ENCODE assay signal across 1 cellular context in the genomic region with DNA sequence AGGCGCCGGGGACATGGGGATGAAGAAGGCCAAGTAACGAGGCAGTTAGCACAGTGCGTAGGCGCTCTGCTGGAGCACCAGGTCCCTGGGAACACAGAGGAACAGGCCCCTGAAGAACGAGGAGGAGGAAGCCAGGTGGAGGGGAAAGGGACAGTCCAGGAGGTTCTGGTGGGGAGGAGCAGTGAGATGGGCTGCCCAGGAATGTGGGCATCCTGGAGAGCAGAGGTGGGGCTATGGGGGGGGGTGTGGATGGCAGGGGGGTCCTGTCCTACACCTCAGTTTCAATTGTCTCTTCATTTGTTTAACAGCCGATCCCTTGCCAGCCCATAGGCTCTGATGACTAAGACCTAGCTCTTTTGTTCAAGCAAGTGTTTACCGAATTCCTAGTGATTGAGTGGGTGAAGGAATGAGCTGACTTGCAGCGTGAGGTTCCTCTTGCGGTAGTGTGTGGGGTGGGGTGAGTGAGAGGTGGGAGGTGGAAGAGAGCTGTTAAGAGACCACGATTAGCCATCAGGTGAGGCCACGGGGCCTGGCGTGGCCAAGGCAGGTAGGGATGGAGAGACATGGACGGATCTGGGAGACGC.
TF ChIP-seq lines count a peak whose summit lies in the region.

No MANE protein-coding gene starts in this region.

TF ChIP-seq in H1, 55 proteins besides CTCF, POLR2A, EP300 and RAD21:
- no peak for TF ChIP-seq SP4 (IDR thresholded peaks at IDR 0.05; ENCODE audit: low read length)
- TF ChIP-seq RBBP5 (IDR thresholded peaks at IDR 0.05; ENCODE audit: borderline replicate concordance, low read depth, low read length), result no peak
- no peak for TF ChIP-seq ZNF274 (IDR thresholded peaks at IDR 0.05; ENCODE audit: borderline replicate concordance, extremely low read depth, low read length)
- no peak for TF ChIP-seq NRF1 (IDR thresholded peaks at IDR 0.05; ENCODE audit: low read depth, low read length)
- TF ChIP-seq JUND (IDR thresholded peaks at IDR 0.05; ENCODE audit: low read length), result peak; percentile 48; the same call in 1 of the 2 replicates
- 0 out of 2 replicates have a peak, but pooled peaks have one; percentile 29 for TF ChIP-seq TAF1 (IDR thresholded peaks at IDR 0.05; ENCODE audit: low read depth, low read length)
- TF ChIP-seq YY1 (IDR thresholded peaks at IDR 0.05; ENCODE audit: low read depth, low read length), result no peak
- no peak for TF ChIP-seq RFX5 (IDR thresholded peaks at IDR 0.05; ENCODE audit: borderline replicate concordance, low read depth, low read length)
- TF ChIP-seq KDM4A (IDR thresholded peaks at IDR 0.05; ENCODE audit: low read depth, low read length, severe bottlenecking), result no peak
- TF ChIP-seq TEAD4 (IDR thresholded peaks at IDR 0.05; ENCODE audit: low read depth, low read length), result peak; percentile 70; the same call in 1 of the 2 replicates
- TF ChIP-seq SIX5 (IDR thresholded peaks at IDR 0.05; ENCODE audit: low read depth, low read length), result no peak
- no peak for TF ChIP-seq SIRT6 (IDR thresholded peaks at IDR 0.05; ENCODE audit: low read length)
- TF ChIP-seq FOSL1 (IDR thresholded peaks at IDR 0.05; ENCODE audit: insufficient read depth, low read depth, low read length), result no peak
